In genomic region chr12:54125950-54126695, GRCh38 we compare ENCODE assay signal across 8 cellular contexts.
A peak's percentile ranks its signal among the peaks of the same experiment; 100 is the strongest.
DNase-seq lines count a peak whose midpoint lies in the region; ATAC-seq lines count a peak whose summit lies in the region.

No MANE protein-coding gene starts in this region.

- peaks cover 64% of the 10 kb centered on the region for H3K27me3 Mint-ChIP-seq in activated naive CD4-positive, alpha-beta T cell treated with anti-CD3 and anti-CD28 coated beads for 36 hours (ENCODE audit: low read depth)
- H3K27me3 Mint-ChIP-seq in activated naive CD4-positive, alpha-beta T cell treated with anti-CD3 and anti-CD28 coated beads, Interleukin-2, amount 10 ng/mL, durations not matched to agents 7 days and 5 days: peaks cover 100% of the 10 kb centered on the region

- H3K36me3 ChIP-seq in effector memory CD4-positive, alpha-beta T cell (ENCODE audit: control insufficient read depth, insufficient read depth, low read length): no peaks in the 10 kb centered on the region
- H3K36me3 ChIP-seq in mucosa of stomach (ENCODE audit: control insufficient read depth, insufficient read depth, low read length): no peaks in the 10 kb centered on the region

- peaks cover 28% of the 10 kb centered on the region for H3K27me3 ChIP-seq in effector memory CD4-positive, alpha-beta T cell (replicated peaks; ENCODE audit: control insufficient read depth, insufficient read depth, low read length, poor library complexity, severe bottlenecking)
- peaks cover 11% of the 10 kb centered on the region for H3K27me3 ChIP-seq in mucosa of stomach (ENCODE audit: control insufficient read depth, insufficient read depth, low read length)

- no peak for DNase-seq in activated naive CD4-positive, alpha-beta T cell treated with anti-CD3 and anti-CD28 coated beads for 36 hours
- DNase-seq in activated naive CD4-positive, alpha-beta T cell treated with anti-CD3 and anti-CD28 coated beads, Interleukin-2, amount 10 ng/mL, durations not matched to agents 7 days and 5 days: no peak
- no peak for DNase-seq in effector memory CD4-positive, alpha-beta T cell
- DNase-seq in NAMALWA (ENCODE audit: low spot score) (no peak), NCI-H2029 (lab: John Stamatoyannopoulos, UW) (no peak)

- no peak overlapping the region for H3K27ac Mint-ChIP-seq in activated naive CD4-positive, alpha-beta T cell treated with anti-CD3 and anti-CD28 coated beads for 36 hours
- no peak overlapping the region for H3K27ac Mint-ChIP-seq in activated naive CD4-positive, alpha-beta T cell treated with anti-CD3 and anti-CD28 coated beads, Interleukin-2, amount 10 ng/mL, durations not matched to agents 7 days and 5 days

- H3K36me3 Mint-ChIP-seq in activated naive CD4-positive, alpha-beta T cell treated with anti-CD3 and anti-CD28 coated beads for 36 hours (ENCODE audit: low read depth): no peaks in the 10 kb centered on the region
- H3K36me3 Mint-ChIP-seq in activated naive CD4-positive, alpha-beta T cell treated with anti-CD3 and anti-CD28 coated beads, Interleukin-2, amount 10 ng/mL, durations not matched to agents 7 days and 5 days: no peaks in the 10 kb centered on the region

- CTCF ChIA-PET in activated naive CD4-positive, alpha-beta T cell treated with anti-CD3 and anti-CD28 coated beads for 36 hours (lab: Charles Lee): interaction anchor here (0.7 kb wide), 1 partner anchor 78 kb away, joined by 4 read pairs; no protein-coding TSS in a partner anchor
- CTCF ChIA-PET in activated naive CD4-positive, alpha-beta T cell treated with anti-CD3 and anti-CD28 coated beads, Interleukin-2, amount 10 ng/mL, durations not matched to agents 7 days and 5 days (lab: Charles Lee): no interaction called here

- intact Hi-C loops in activated naive CD4-positive, alpha-beta T cell treated with anti-CD3 and anti-CD28 coated beads for 36 hours (cut with micrococcal nuclease): no loop called here

- H3K4me3 ChIP-seq in effector memory CD4-positive, alpha-beta T cell (ENCODE audit: insufficient read depth, low read depth, low read length, poor library complexity, severe bottlenecking): peak overlapping the region; percentile 24
- peak overlapping the region; percentile 56 for H3K4me3 ChIP-seq in mucosa of stomach (ENCODE audit: low read length)

- no peaks in the 10 kb centered on the region for H3K9me3 ChIP-seq in effector memory CD4-positive, alpha-beta T cell (ENCODE audit: control insufficient read depth, low read length)
- H3K9me3 ChIP-seq in mucosa of stomach (ENCODE audit: control insufficient read depth, low read length): no peaks in the 10 kb centered on the region

- no peak overlapping the region for H3K27ac ChIP-seq in effector memory CD4-positive, alpha-beta T cell (ENCODE audit: insufficient read depth, low read length, poor library complexity, severe bottlenecking)

- H3K4me1 ChIP-seq in effector memory CD4-positive, alpha-beta T cell (ENCODE audit: control insufficient read depth, insufficient read depth, low read length, poor library complexity, severe bottlenecking): peaks cover 10% of the 10 kb centered on the region
- H3K4me1 ChIP-seq in mucosa of stomach (ENCODE audit: control insufficient read depth, insufficient read depth, low read length): peaks cover 37% of the 10 kb centered on the region

- no peaks in the 10 kb centered on the region for H3K9me3 Mint-ChIP-seq in activated naive CD4-positive, alpha-beta T cell treated with anti-CD3 and anti-CD28 coated beads for 36 hours
- H3K9me3 Mint-ChIP-seq in activated naive CD4-positive, alpha-beta T cell treated with anti-CD3 and anti-CD28 coated beads, Interleukin-2, amount 10 ng/mL, durations not matched to agents 7 days and 5 days: no peaks in the 10 kb centered on the region

- peaks cover 11% of the 10 kb centered on the region for H3K4me1 Mint-ChIP-seq in activated naive CD4-positive, alpha-beta T cell treated with anti-CD3 and anti-CD28 coated beads for 36 hours (ENCODE audit: low read depth)
- peaks cover 10% of the 10 kb centered on the region for H3K4me1 Mint-ChIP-seq in activated naive CD4-positive, alpha-beta T cell treated with anti-CD3 and anti-CD28 coated beads, Interleukin-2, amount 10 ng/mL, durations not matched to agents 7 days and 5 days

- ATAC-seq in GM18502 (IDR thresholded peaks at IDR 0.05; ENCODE audit: poor library complexity, unreplicated experiment): no peak
- no peak for ATAC-seq in HG03354 (IDR thresholded peaks at IDR 0.05; ENCODE audit: poor library complexity, severe bottlenecking, unreplicated experiment)

- peak overlapping the region; percentile 87 for H3K9ac ChIP-seq in mucosa of stomach (ENCODE audit: low read length)

- peak overlapping the region; percentile 19 for H3K4me3 Mint-ChIP-seq in activated naive CD4-positive, alpha-beta T cell treated with anti-CD3 and anti-CD28 coated beads for 36 hours
- H3K4me3 Mint-ChIP-seq in activated naive CD4-positive, alpha-beta T cell treated with anti-CD3 and anti-CD28 coated beads, Interleukin-2, amount 10 ng/mL, durations not matched to agents 7 days and 5 days: no peak overlapping the region
